In the genomic region with DNA sequence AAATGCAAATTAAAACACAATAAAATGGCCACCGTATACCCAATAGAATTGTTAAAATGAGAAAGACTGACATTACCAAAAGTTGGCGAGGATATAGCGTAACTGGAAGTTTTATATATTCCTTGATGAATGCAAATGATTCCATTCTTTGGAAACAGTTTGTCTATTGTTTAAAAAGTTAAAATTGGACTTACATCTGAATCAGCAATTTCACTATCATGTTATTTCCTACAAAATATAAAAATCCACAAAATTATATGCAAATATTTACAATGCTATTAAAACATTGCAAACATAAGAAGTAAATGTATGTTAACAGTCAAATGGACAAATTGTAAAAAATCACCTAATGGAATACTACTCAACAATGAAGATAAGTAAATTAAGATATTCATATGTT, we compare ENCODE assay signal across 1 cellular context.
TF ChIP-seq lines count a peak whose summit lies in the region.

No MANE protein-coding gene starts in this region.

TF ChIP-seq in K562, 482 proteins besides CTCF, POLR2A, EP300 and RAD21 (continued from another document):
- no peak for TF ChIP-seq HMG20B (CRISPR knock-in tag; IDR thresholded peaks at IDR 0.05)
- TF ChIP-seq, protein P1, sequence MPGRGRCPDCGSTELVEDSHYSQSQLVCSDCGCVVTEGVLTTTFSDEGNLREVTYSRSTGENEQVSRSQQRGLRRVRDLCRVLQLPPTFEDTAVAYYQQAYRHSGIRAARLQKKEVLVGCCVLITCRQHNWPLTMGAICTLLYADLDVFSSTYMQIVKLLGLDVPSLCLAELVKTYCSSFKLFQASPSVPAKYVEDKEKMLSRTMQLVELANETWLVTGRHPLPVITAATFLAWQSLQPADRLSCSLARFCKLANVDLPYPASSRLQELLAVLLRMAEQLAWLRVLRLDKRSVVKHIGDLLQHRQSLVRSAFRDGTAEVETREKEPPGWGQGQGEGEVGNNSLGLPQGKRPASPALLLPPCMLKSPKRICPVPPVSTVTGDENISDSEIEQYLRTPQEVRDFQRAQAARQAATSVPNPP (IDR thresholded peaks at IDR 0.05; ENCODE audit: borderline replicate concordance, insufficient read depth, insufficient read length), result no peak
- TF ChIP-seq PTBP1 (IDR thresholded peaks at IDR 0.05; ENCODE audit: low read depth, low read length), result no peak
